ENCODE assay signal across 8 cellular contexts in the genomic region with DNA sequence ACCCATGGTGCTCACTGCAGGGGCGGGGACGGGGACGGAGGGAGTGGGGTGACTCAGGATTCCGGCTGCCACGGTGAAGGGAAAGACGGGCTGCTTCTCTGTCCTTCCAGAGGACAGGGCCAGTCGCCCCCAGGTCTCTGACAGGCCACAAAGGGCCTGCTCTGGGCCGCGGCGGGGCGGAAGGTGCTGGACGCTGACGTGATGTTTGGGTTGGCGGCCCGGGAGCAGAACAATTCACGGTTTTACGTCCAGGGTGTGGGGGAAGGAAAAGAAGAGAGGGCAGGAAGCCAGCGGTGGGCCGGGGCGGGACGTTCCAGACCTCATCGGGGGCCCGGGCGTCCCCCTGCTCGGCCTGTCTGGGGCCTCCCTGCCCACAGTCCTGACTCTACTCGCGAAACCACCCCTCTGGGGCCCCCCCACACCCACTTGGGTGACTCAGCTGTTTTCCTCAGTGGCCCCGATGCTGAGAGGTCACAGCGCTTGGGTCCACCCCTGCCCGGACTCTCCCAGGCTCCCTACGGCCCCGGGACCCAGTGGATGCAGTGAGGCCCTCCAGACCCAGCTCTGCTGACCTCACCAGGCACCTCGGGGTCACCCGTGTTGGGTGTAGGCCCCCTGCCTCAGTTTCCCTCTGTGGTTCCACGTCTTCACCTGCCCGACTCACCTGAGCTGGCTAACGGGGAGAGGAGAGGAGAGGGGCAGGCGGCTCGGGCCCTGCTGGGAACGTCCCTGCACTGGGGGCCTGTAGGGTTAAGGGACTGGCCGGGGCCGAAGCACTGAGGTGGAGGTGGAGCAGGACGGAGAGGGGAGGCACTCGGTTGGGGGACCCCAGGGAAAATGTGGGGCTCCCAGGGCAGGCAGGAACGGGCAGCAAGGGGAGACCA. TPM values are rescaled to one million over a fixed set of nuclear protein-coding genes. Genes with fewer than 3 reads are reported as not detected.
A peak's percentile ranks its signal among the peaks of the same experiment; 100 is the strongest.
DNase-seq lines count a peak whose midpoint lies in the region; ATAC-seq and TF ChIP-seq lines count a peak whose summit lies in the region.

No MANE protein-coding gene starts in this region.

- DNase-seq in GM10248 (ENCODE audit: extremely low spot score) (peak; percentile 89), Right ventricle myocardium superior (peak; percentile 88), skeletal muscle cell (ENCODE audit: low read depth) (peak; percentile 60), NCI-H1436 (lab: John Stamatoyannopoulos, UW) (no peak), NCI-H2029 (lab: John Stamatoyannopoulos, UW) (no peak), progenitor cell of endocrine pancreas (ENCODE audit: low spot score, unreplicated experiment) (no peak)
- peak; percentile 29 for DNase-seq in activated T-cell treated with anti-CD3 and anti-CD28 coated beads, Interleukin-2, amount 50 U/mL, for 1 hour

- intact Hi-C loops in Right ventricle myocardium superior (cut with DNase I), result no loop called here

- ATAC-seq in Right ventricle myocardium superior (ENCODE audit: poor library complexity), result peak; percentile 67
- no peak for ATAC-seq in GM21423 (IDR thresholded peaks at IDR 0.05; ENCODE audit: unreplicated experiment)

- H3K4me3 Mint-ChIP-seq in progenitor cell of endocrine pancreas (ENCODE audit: low read depth), result no peak overlapping the region

- H3K27me3 Mint-ChIP-seq in progenitor cell of endocrine pancreas, result no peaks in the 10 kb centered on the region

- no peak overlapping the region for H3K27ac Mint-ChIP-seq in progenitor cell of endocrine pancreas

- TF ChIP-seq CTCF in GM10248 (IDR thresholded peaks at IDR 0.05; ENCODE audit: control extremely low read depth, extremely low read depth, low read depth, missing control alignments) (no peak), progenitor cell of endocrine pancreas (IDR thresholded peaks at IDR 0.05; ENCODE audit: unreplicated experiment) (no peak)

- peaks cover 2% of the 10 kb centered on the region for H3K4me1 Mint-ChIP-seq in progenitor cell of endocrine pancreas (ENCODE audit: low read depth)

- no peaks in the 10 kb centered on the region for H3K9me3 Mint-ChIP-seq in progenitor cell of endocrine pancreas (ENCODE audit: low read depth)

- H3K4me3 ChIP-seq in skeletal muscle cell (ENCODE audit: low read depth, low read length), result no peak overlapping the region

- CTCF ChIA-PET in GM10248 (lab: Yijun Ruan, JAX), result interaction anchor here (1.1 to 11.2 kb wide), 4 partner anchors 9 to 32 kb away, joined by 3 to 148 read pairs (median 7); a partner anchor contains a TSS

- POLR2A ChIA-PET in GM10248 (lab: Yijun Ruan, JAX), result no interaction called here

- H3K36me3 Mint-ChIP-seq in progenitor cell of endocrine pancreas (ENCODE audit: insufficient read depth), result peaks cover 5% of the 10 kb centered on the region

RNA-seq across cellular contexts. Expression of a gene that starts 29.2 kb away (rescaled TPM):
- total RNA-seq in Right ventricle myocardium superior (31.6 TPM), progenitor cell of endocrine pancreas (49.7 and 51.7 TPM in 2 replicates)

RNA-seq across cellular contexts. Expression of a gene that starts 37.1 kb away (rescaled TPM):
- total RNA-seq in Right ventricle myocardium superior (not detected), progenitor cell of endocrine pancreas (36.3 and 40.7 TPM in 2 replicates)

RNA-seq across cellular contexts. Expression of a gene that starts 44.4 kb away (rescaled TPM):
- total RNA-seq in Right ventricle myocardium superior (13.7 TPM), progenitor cell of endocrine pancreas (33.4 and 43.9 TPM in 2 replicates)

Comparison
In these comparisons a context has a peak if more than half of its experiments do, and no peak if none do; other contexts are left out.
1. DNase-seq: peak in GM10248 (single experiment), activated T-cell treated with anti-CD3 and anti-CD28 coated beads, Interleukin-2, amount 50 U/mL, for 1 hour (single experiment), Right ventricle myocardium superior (single experiment) and skeletal muscle cell (single experiment); none in NCI-H1436 (single experiment), NCI-H2029 (single experiment) and progenitor cell of endocrine pancreas (single experiment).
2. RNA of a gene that starts 37.1 kb away (total RNA-seq): 36.3 to 40.7 TPM in progenitor cell of endocrine pancreas; not detected in Right ventricle myocardium superior (single experiment); every median in the first group is over 10 times any median in the second.